In genomic region chr2:84917821-84918220, GRCh38 we compare ENCODE assay signal across 8 cellular contexts. TPM values are rescaled to one million over a fixed set of nuclear protein-coding genes. Genes with fewer than 3 reads are reported as not detected.
DNase-seq lines count a peak whose midpoint lies in the region; ATAC-seq and TF ChIP-seq lines count a peak whose summit lies in the region.
"Not testable (repeated sequence)": the region's sequence is repeated elsewhere in the genome, so short reads cannot be mapped to it uniquely, and the experiment has no call there.

No MANE protein-coding gene starts in this region.

- TF ChIP-seq CTCF in GM23338 (conservative IDR thresholded peaks at IDR 0.05; ENCODE audit: low read depth in 2 of 2); activated B cell treated with CpG ODN at 0.5 μM for 24 hours (IDR thresholded peaks at IDR 0.05): not testable (repeated sequence)

- not testable (repeated sequence) for H3F3A ChIP-seq in GM23338 (replicated peaks; ENCODE audit: low read depth)

- peak overlapping the region; percentile 83; the same call in 1 of the 2 replicates for H3K27ac ChIP-seq in BLaER1
- H3K27ac ChIP-seq in GM23338 (ENCODE audit: low read depth), result not testable (repeated sequence)

- ATAC-seq in GM23338; activated B cell treated with CpG ODN at 0.5 μM for 24 hours (ENCODE audit: low read depth); activated T-cell treated with anti-CD3 and anti-CD28 coated beads, Interleukin-2, amount 50 U/mL, for 72 hours (replicated peaks in 1 of 2); activated naive CD8-positive, alpha-beta T cell treated with anti-CD3 and anti-CD28 coated beads, Interleukin-2, amount 50 U/mL, for 24 hours; naive thymus-derived CD8-positive, alpha-beta T cell: not testable (repeated sequence)

- CTCF ChIA-PET in activated B cell treated with CpG ODN at 0.5 μM for 24 hours (lab: Charles Lee), result interaction anchor here (1.2 to 3.4 kb wide), 3 partner anchors 11 to 38 kb away, joined by 3 to 17 read pairs (median 5); partner anchors contain the start of gene TMSB10

- not testable (repeated sequence) for H3K9ac ChIP-seq in BLaER1

- H3K36me3 ChIP-seq in BLaER1; GM23338 (ENCODE audit: insufficient read depth): not testable (repeated sequence)

- not testable (repeated sequence) for H3K9me3 ChIP-seq in BLaER1

- H3K4me1 Mint-ChIP-seq in GM23338, result not testable (repeated sequence)
- H3K4me1 Mint-ChIP-seq in activated B cell treated with CpG ODN at 0.5 μM for 24 hours, result peaks cover 44% of the 10 kb centered on the region
- H3K4me1 Mint-ChIP-seq in activated T-cell treated with anti-CD3 and anti-CD28 coated beads, Interleukin-2, amount 50 U/mL, for 72 hours (ENCODE audit: low read depth), result peaks cover 46% of the 10 kb centered on the region
- H3K4me1 Mint-ChIP-seq in activated naive CD8-positive, alpha-beta T cell treated with anti-CD3 and anti-CD28 coated beads, Interleukin-2, amount 50 U/mL, for 24 hours, result peaks cover 44% of the 10 kb centered on the region
- H3K4me1 Mint-ChIP-seq in dendritic cell treated with granulocyte-macrophage colony-stimulating factor and Interleukin-4, amounts not matched to agents 40 ng/mL and 50 ng/mL, for 4 days (ENCODE audit: low read depth), result peaks cover 24% of the 10 kb centered on the region
- peaks cover 13 to 52% (median 43%) of the 10 kb centered on the region in 4 donors for H3K4me1 Mint-ChIP-seq in naive thymus-derived CD8-positive, alpha-beta T cell
- peaks cover 47% of the 10 kb centered on the region for H3K4me1 Mint-ChIP-seq in stimulated activated naive CD8-positive, alpha-beta T cell treated with anti-CD3 and anti-CD28 coated beads, Interleukin-15, Interleukin-2, amounts not matched to agents 100 ng/mL and 50 ng/mL, for 24 hours (ENCODE audit: low read depth)

- H3K27ac Mint-ChIP-seq in GM23338, result not testable (repeated sequence)
- peak overlapping the region; percentile 96 for H3K27ac Mint-ChIP-seq in activated B cell treated with CpG ODN at 0.5 μM for 24 hours
- H3K27ac Mint-ChIP-seq in activated T-cell treated with anti-CD3 and anti-CD28 coated beads, Interleukin-2, amount 50 U/mL, for 72 hours, result peak overlapping the region; percentile 64
- H3K27ac Mint-ChIP-seq in activated naive CD8-positive, alpha-beta T cell treated with anti-CD3 and anti-CD28 coated beads, Interleukin-2, amount 50 U/mL, for 24 hours, result peak overlapping the region; percentile 94
- peak overlapping the region; percentile 81 for H3K27ac Mint-ChIP-seq in dendritic cell treated with granulocyte-macrophage colony-stimulating factor and Interleukin-4, amounts not matched to agents 40 ng/mL and 50 ng/mL, for 4 days
- peak overlapping the region in 9 of 10 donors; percentile 6 to 99 (median 89) for H3K27ac Mint-ChIP-seq in naive thymus-derived CD8-positive, alpha-beta T cell
- peak overlapping the region; percentile 74 for H3K27ac Mint-ChIP-seq in stimulated activated naive CD8-positive, alpha-beta T cell treated with anti-CD3 and anti-CD28 coated beads, Interleukin-15, Interleukin-2, amounts not matched to agents 100 ng/mL and 50 ng/mL, for 24 hours

- not testable (repeated sequence) for H3K4me3 Mint-ChIP-seq in GM23338; activated B cell treated with CpG ODN at 0.5 μM for 24 hours; dendritic cell treated with granulocyte-macrophage colony-stimulating factor and Interleukin-4, amounts not matched to agents 40 ng/mL and 50 ng/mL, for 4 days; stimulated activated naive CD8-positive, alpha-beta T cell treated with anti-CD3 and anti-CD28 coated beads, Interleukin-15, Interleukin-2, amounts not matched to agents 100 ng/mL and 50 ng/mL, for 24 hours
- peak overlapping the region; percentile 48 to 54 for H3K4me3 Mint-ChIP-seq in activated T-cell treated with anti-CD3 and anti-CD28 coated beads, Interleukin-2, amount 50 U/mL, for 72 hours
- H3K4me3 Mint-ChIP-seq in activated naive CD8-positive, alpha-beta T cell treated with anti-CD3 and anti-CD28 coated beads, Interleukin-2, amount 50 U/mL, for 24 hours, result peak overlapping the region; percentile 35
- H3K4me3 Mint-ChIP-seq in naive thymus-derived CD8-positive, alpha-beta T cell, result peak overlapping the region in 5 of 10 donors; percentile 30 to 69 (median 52)

- H3K9me2 ChIP-seq in GM23338 (ENCODE audit: insufficient read depth), result not testable (repeated sequence)

- not testable (repeated sequence) for H3K27me3 Mint-ChIP-seq in GM23338 (ENCODE audit: insufficient read depth, low read depth, poor library complexity); activated B cell treated with CpG ODN at 0.5 μM for 24 hours; activated T-cell treated with anti-CD3 and anti-CD28 coated beads, Interleukin-2, amount 50 U/mL, for 72 hours (ENCODE audit: low read depth); activated naive CD8-positive, alpha-beta T cell treated with anti-CD3 and anti-CD28 coated beads, Interleukin-2, amount 50 U/mL, for 24 hours; dendritic cell treated with granulocyte-macrophage colony-stimulating factor and Interleukin-4, amounts not matched to agents 40 ng/mL and 50 ng/mL, for 4 days; naive thymus-derived CD8-positive, alpha-beta T cell; stimulated activated naive CD8-positive, alpha-beta T cell treated with anti-CD3 and anti-CD28 coated beads, Interleukin-15, Interleukin-2, amounts not matched to agents 100 ng/mL and 50 ng/mL, for 24 hours

- H3K4me1 ChIP-seq in BLaER1, result peaks cover 32% of the 10 kb centered on the region
- not testable (repeated sequence) for H3K4me1 ChIP-seq in GM23338 (ENCODE audit: insufficient read depth)

- not testable (repeated sequence) for H3K36me3 Mint-ChIP-seq in GM23338 (ENCODE audit: low read depth); activated B cell treated with CpG ODN at 0.5 μM for 24 hours (ENCODE audit: low read depth); activated T-cell treated with anti-CD3 and anti-CD28 coated beads, Interleukin-2, amount 50 U/mL, for 72 hours (ENCODE audit: insufficient read depth in 2 of 2); activated naive CD8-positive, alpha-beta T cell treated with anti-CD3 and anti-CD28 coated beads, Interleukin-2, amount 50 U/mL, for 24 hours (ENCODE audit: low read depth); dendritic cell treated with granulocyte-macrophage colony-stimulating factor and Interleukin-4, amounts not matched to agents 40 ng/mL and 50 ng/mL, for 4 days (ENCODE audit: low read depth); naive thymus-derived CD8-positive, alpha-beta T cell; stimulated activated naive CD8-positive, alpha-beta T cell treated with anti-CD3 and anti-CD28 coated beads, Interleukin-15, Interleukin-2, amounts not matched to agents 100 ng/mL and 50 ng/mL, for 24 hours (ENCODE audit: low read depth)

- not testable (repeated sequence) for H3K79me2 ChIP-seq in GM23338 (replicated peaks; ENCODE audit: insufficient read depth)

- not testable (repeated sequence) for DNase-seq in GM23338 (ENCODE audit: low spot score); activated B cell treated with CpG ODN at 0.5 μM for 24 hours; activated T-cell treated with anti-CD3 and anti-CD28 coated beads, Interleukin-2, amount 50 U/mL, for 72 hours; activated naive CD8-positive, alpha-beta T cell treated with anti-CD3 and anti-CD28 coated beads, Interleukin-2, amount 50 U/mL, for 24 hours; naive thymus-derived CD8-positive, alpha-beta T cell

- H3K27me3 ChIP-seq in BLaER1; GM23338 (ENCODE audit: insufficient read depth): not testable (repeated sequence)

- not testable (repeated sequence) for H4K20me1 ChIP-seq in BLaER1; GM23338 (replicated peaks; ENCODE audit: insufficient read depth)

- peak overlapping the region; percentile 80; the same call in 1 of the 2 replicates for H2AFZ ChIP-seq in GM23338

- not testable (repeated sequence) for H3K9me3 Mint-ChIP-seq in GM23338; activated B cell treated with CpG ODN at 0.5 μM for 24 hours; activated T-cell treated with anti-CD3 and anti-CD28 coated beads, Interleukin-2, amount 50 U/mL, for 72 hours; activated naive CD8-positive, alpha-beta T cell treated with anti-CD3 and anti-CD28 coated beads, Interleukin-2, amount 50 U/mL, for 24 hours; dendritic cell treated with granulocyte-macrophage colony-stimulating factor and Interleukin-4, amounts not matched to agents 40 ng/mL and 50 ng/mL, for 4 days; naive thymus-derived CD8-positive, alpha-beta T cell; stimulated activated naive CD8-positive, alpha-beta T cell treated with anti-CD3 and anti-CD28 coated beads, Interleukin-15, Interleukin-2, amounts not matched to agents 100 ng/mL and 50 ng/mL, for 24 hours

- intact Hi-C loops in activated B cell treated with CpG ODN at 0.5 μM for 24 hours (cut with micrococcal nuclease); dendritic cell treated with granulocyte-macrophage colony-stimulating factor and Interleukin-4, amounts not matched to agents 40 ng/mL and 50 ng/mL, for 4 days (cut with micrococcal nuclease): not testable (repeated sequence)

- H3K4me2 ChIP-seq in BLaER1, result peak overlapping the region; percentile 79; the same call in 1 of the 2 replicates
- not testable (repeated sequence) for H3K4me2 ChIP-seq in GM23338

- H3K4me3 ChIP-seq in BLaER1, GM23338: not testable (repeated sequence)

- POLR2A ChIA-PET in activated B cell treated with CpG ODN at 0.5 μM for 24 hours (lab: Charles Lee), result interaction anchor here (1.1 to 9.3 kb wide), 7 partner anchors 9 to 36 kb away, joined by 3 to 326 read pairs (median 20); partner anchors contain the start of genes TMSB10 and TRABD2A
- POLR2A ChIA-PET in naive thymus-derived CD8-positive, alpha-beta T cell (lab: Charles Lee), result interaction anchor here (1.1 to 11.7 kb wide), 6 partner anchors 8 to 37 kb away, joined by 3 to 361 read pairs (median 4); partner anchors contain the start of genes TMSB10 and TRABD2A

RNA-seq across cellular contexts. Expression of gene TMSB10, which starts 12.4 kb away (rescaled TPM):
- total RNA-seq in GM23338 (2014; rRNA removed; shearing (Covaris generic)), result 834 and 976 TPM in 2 replicates
- 2,942 and 3,166 TPM in 2 replicates for polyA plus RNA-seq in GM23338 (2016; fragmentation: Nextera tagmentation; extraction: Ambion mirVana)
- total RNA-seq in activated B cell treated with CpG ODN at 0.5 μM for 24 hours, result 925 and 1,069 TPM in 2 replicates
- 1,000 to 10,000 TPM in 1 of 2 donors, 100 to 1,000 TPM in 1; 884 to 1,078 TPM for total RNA-seq in activated T-cell treated with anti-CD3 and anti-CD28 coated beads, Interleukin-2, amount 50 U/mL, for 72 hours
- total RNA-seq in naive thymus-derived CD8-positive, alpha-beta T cell, result 1,000 to 10,000 TPM; 1,479 to 1,535 TPM
- polyA plus RNA-seq in naive thymus-derived CD8-positive, alpha-beta T cell, result 1,000 to 10,000 TPM; 6,950 to 8,855 (median 7,882) TPM

RNA-seq across cellular contexts. Expression of gene TRABD2A, which starts 36.9 kb away (rescaled TPM):
- total RNA-seq in GM23338 (2014; rRNA removed; shearing (Covaris generic)), result 12.1 and 15.7 TPM in 2 replicates
- polyA plus RNA-seq in GM23338 (2016; fragmentation: Nextera tagmentation; extraction: Ambion mirVana), result 5.5 and 6.0 TPM in 2 replicates
- 3.4 and 4.5 TPM in 2 replicates for total RNA-seq in activated B cell treated with CpG ODN at 0.5 μM for 24 hours
- 10 to 100 TPM; 35.1 to 39.4 TPM for total RNA-seq in activated T-cell treated with anti-CD3 and anti-CD28 coated beads, Interleukin-2, amount 50 U/mL, for 72 hours
- 100 to 1,000 TPM; 165 to 168 TPM for total RNA-seq in naive thymus-derived CD8-positive, alpha-beta T cell
- polyA plus RNA-seq in naive thymus-derived CD8-positive, alpha-beta T cell, result 100 to 1,000 TPM in 2 of 3 donors, 10 to 100 TPM in 1; 70.1 to 173 (median 104) TPM

RNA-seq across cellular contexts. Expression of gene KCMF1, which starts 53.1 kb away (rescaled TPM):
- 120 and 129 TPM in 2 replicates for total RNA-seq in GM23338 (2014; rRNA removed; shearing (Covaris generic))
- polyA plus RNA-seq in GM23338 (2016; fragmentation: Nextera tagmentation; extraction: Ambion mirVana), result 29.3 and 39.4 TPM in 2 replicates
- 77.1 and 96.6 TPM in 2 replicates for total RNA-seq in activated B cell treated with CpG ODN at 0.5 μM for 24 hours
- 100 to 1,000 TPM; 115 to 139 TPM for total RNA-seq in activated T-cell treated with anti-CD3 and anti-CD28 coated beads, Interleukin-2, amount 50 U/mL, for 72 hours
- total RNA-seq in naive thymus-derived CD8-positive, alpha-beta T cell, result 10 to 100 TPM; 69.0 to 74.8 TPM
- 10 to 100 TPM; 13.3 to 30.2 (median 28.1) TPM for polyA plus RNA-seq in naive thymus-derived CD8-positive, alpha-beta T cell
